19 cellular contexts compared by ENCODE assay signal in genomic region chr7:37320840-37321468, GRCh38.
DNase-seq lines count a peak whose midpoint lies in the region; ATAC-seq and TF ChIP-seq lines count a peak whose summit lies in the region.
"Had no signal": no experiment of that assay in that cellular context is flagged by ENCODE, and none has a peak within 500 bp of the region (broad histone marks: within the 10 kb centered on the region; RNA-seq: fewer than 3 reads in every experiment).

No MANE protein-coding gene starts in this region.

- H3K4me1 Mint-ChIP-seq in MCF 10A (ENCODE audit: insufficient read depth, unreplicated experiment) = peaks cover 7% of the 10 kb centered on the region
- H3K4me1 Mint-ChIP-seq in activated CD4-positive, alpha-beta memory T cell treated with anti-CD3 and anti-CD28 coated beads, Interleukin-2, amount 10 ng/mL, durations not matched to agents 7 days and 5 days = peaks cover 17% of the 10 kb centered on the region
- H3K4me1 Mint-ChIP-seq: mesothelial cell of epicardium had no signal

- no peak overlapping the region for H3K4me3 Mint-ChIP-seq in MCF 10A (ENCODE audit: unreplicated experiment)
- no peak overlapping the region for H3K4me3 Mint-ChIP-seq in activated CD4-positive, alpha-beta memory T cell treated with anti-CD3 and anti-CD28 coated beads, Interleukin-2, amount 10 ng/mL, durations not matched to agents 7 days and 5 days
- H3K4me3 Mint-ChIP-seq: activated naive CD8-positive, alpha-beta T cell; CD4-positive, CD25-positive, alpha-beta regulatory T cell; mesothelial cell of epicardium; neural crest cell had no signal

- H3K4me1 ChIP-seq in breast epithelium = no peaks in the 10 kb centered on the region
- H3K4me1 ChIP-seq: HAP-1 had no signal

- H3K27me3 Mint-ChIP-seq in MCF 10A (ENCODE audit: insufficient read depth, unreplicated experiment) = no peaks in the 10 kb centered on the region
- no peaks in the 10 kb centered on the region for H3K27me3 Mint-ChIP-seq in activated CD4-positive, alpha-beta memory T cell treated with anti-CD3 and anti-CD28 coated beads, Interleukin-2, amount 10 ng/mL, durations not matched to agents 7 days and 5 days
- H3K27me3 Mint-ChIP-seq: activated naive CD8-positive, alpha-beta T cell; CD4-positive, CD25-positive, alpha-beta regulatory T cell had no signal

- BruUV-seq in MCF 10A (replicated peaks; lab: Mats Ljungman, UMichigan) = no TSS peak

- TF ChIP-seq CTCF in MCF 10A (IDR thresholded peaks at IDR 0.05; ENCODE audit: unreplicated experiment) = no peak
- no peak for TF ChIP-seq CTCF in breast epithelium (IDR thresholded peaks at IDR 0.05)
- TF ChIP-seq CTCF in lower leg skin (IDR thresholded peaks at IDR 0.05) = no peak

- DNase-seq in MCF 10A (ENCODE audit: unreplicated experiment) = peak; percentile 81
- no peak for DNase-seq in breast epithelium (ENCODE audit: low spot score in 2 of 2)
- DNase-seq in SK-N-DZ (ENCODE audit: low spot score) = peak; percentile 39
- peak; percentile 3 for DNase-seq in iris pigment epithelial cell (ENCODE audit: low read depth)
- no peak for DNase-seq in lower leg skin (ENCODE audit: low spot score in 2 of 2)
- no peak for DNase-seq in activated CD4-positive, alpha-beta memory T cell treated with anti-CD3 and anti-CD28 coated beads, Interleukin-2, amount 10 ng/mL, durations not matched to agents 7 days and 5 days
- no peak for DNase-seq in stimulated activated CD4-positive, alpha-beta T cell treated with anti-CD3 and anti-CD28 coated beads, Interleukin-2, amount 100 ng/mL, for 48 hours
- DNase-seq: activated CD4-positive, alpha-beta T cell treated with anti-CD3 and anti-CD28 coated beads, Interleukin-2, amount 50 U/mL, for 48 hours; activated T-cell treated with anti-CD3 and anti-CD28 coated beads, Interleukin-2, amount 50 U/mL, for 48 hours; CD4-positive, CD25-positive, alpha-beta regulatory T cell; esophagus squamous epithelium; NCI-H1694 treated with DMSO at 0.1 percent for 48 hours; stimulated activated naive CD4-positive, alpha-beta T cell treated with Interleukin-2 at 50 U/mL for 16 hours had no signal

- no peaks in the 10 kb centered on the region for H3K36me3 Mint-ChIP-seq in MCF 10A (ENCODE audit: insufficient read depth, unreplicated experiment)
- peaks cover 42% of the 10 kb centered on the region for H3K36me3 Mint-ChIP-seq in activated CD4-positive, alpha-beta memory T cell treated with anti-CD3 and anti-CD28 coated beads, Interleukin-2, amount 10 ng/mL, durations not matched to agents 7 days and 5 days (ENCODE audit: low read depth)
- H3K36me3 Mint-ChIP-seq: mesothelial cell of epicardium had no signal

- TF ChIP-seq POLR2A in breast epithelium (IDR thresholded peaks at IDR 0.05) = no peak
- TF ChIP-seq POLR2A in lower leg skin (IDR thresholded peaks at IDR 0.05) = no peak

- intact Hi-C loops in MCF 10A (cut with micrococcal nuclease) (loop anchor here (1.0 kb wide), 1 partner anchor 174 kb away; no protein-coding TSS in a partner anchor), breast epithelium (cut with DNase I; ENCODE audit: low total_unique reads) (no loop called here), lower leg skin (cut with DNase I; ENCODE audit: low total_unique reads) (no loop called here)

- POLR2A ChIA-PET in MCF 10A (lab: Yijun Ruan, JAX) = interaction anchor here (0.7 to 1.0 kb wide), 4 partner anchors 19 to 59 kb away, joined by 3 to 5 read pairs (median 3); no protein-coding TSS in a partner anchor
- POLR2A ChIA-PET in activated CD4-positive, alpha-beta memory T cell treated with anti-CD3 and anti-CD28 coated beads, Interleukin-2, amount 10 ng/mL, durations not matched to agents 7 days and 5 days (lab: Charles Lee) = interaction anchor here (1.1 kb wide), 1 partner anchor 13 kb away, joined by 3 read pairs; no protein-coding TSS in a partner anchor

- no peak overlapping the region for H3K4me3 ChIP-seq in breast epithelium
- no peak overlapping the region for H3K4me3 ChIP-seq in lower leg skin (ENCODE audit: low read depth, poor library complexity, severe bottlenecking)
- H3K4me3 ChIP-seq: cardiac muscle cell, esophagus squamous epithelium, HAP-1 had no signal

- CTCF ChIA-PET in MCF 10A (lab: Yijun Ruan, JAX) = interaction anchor here (0.6 to 1.0 kb wide), 2 partner anchors 107 to 115 kb away, joined by 3 to 4 read pairs; no protein-coding TSS in a partner anchor
- CTCF ChIA-PET in activated CD4-positive, alpha-beta memory T cell treated with anti-CD3 and anti-CD28 coated beads, Interleukin-2, amount 10 ng/mL, durations not matched to agents 7 days and 5 days (lab: Charles Lee) = interaction anchor here (0.7 kb wide), 1 partner anchor 74 kb away, joined by 3 read pairs; no protein-coding TSS in a partner anchor

- H3K9me3 ChIP-seq in breast epithelium = no peaks in the 10 kb centered on the region
- H3K9me3 ChIP-seq: esophagus squamous epithelium, HAP-1 had no signal

- H3K27ac Mint-ChIP-seq in MCF 10A (ENCODE audit: low read depth, unreplicated experiment) = no peak overlapping the region
- H3K27ac Mint-ChIP-seq in activated CD4-positive, alpha-beta memory T cell treated with anti-CD3 and anti-CD28 coated beads, Interleukin-2, amount 10 ng/mL, durations not matched to agents 7 days and 5 days = no peak overlapping the region
- H3K27ac Mint-ChIP-seq: activated naive CD8-positive, alpha-beta T cell; CD4-positive, CD25-positive, alpha-beta regulatory T cell; mesothelial cell of epicardium had no signal

- H3K36me3 ChIP-seq in breast epithelium = no peaks in the 10 kb centered on the region
- H3K36me3 ChIP-seq: cardiac muscle cell, esophagus squamous epithelium, HAP-1 had no signal

- no peak overlapping the region for H3K27ac ChIP-seq in breast epithelium
- H3K27ac ChIP-seq: cardiac muscle cell, esophagus squamous epithelium had no signal

- ATAC-seq in HG03432 (IDR thresholded peaks at IDR 0.05; ENCODE audit: unreplicated experiment) = no peak

- H3K9me3 Mint-ChIP-seq in MCF 10A (ENCODE audit: unreplicated experiment) = no peaks in the 10 kb centered on the region
- no peaks in the 10 kb centered on the region for H3K9me3 Mint-ChIP-seq in activated CD4-positive, alpha-beta memory T cell treated with anti-CD3 and anti-CD28 coated beads, Interleukin-2, amount 10 ng/mL, durations not matched to agents 7 days and 5 days

- no peaks in the 10 kb centered on the region for H3K27me3 ChIP-seq in breast epithelium
- H3K27me3 ChIP-seq: cardiac muscle cell, esophagus squamous epithelium had no signal

- WGBS in lower leg skin, 2 donors = 89 to 90% methylated on average over 10 of the region's 10 CpGs

Comparison
In these comparisons a context has a peak if more than half of its experiments do, and no peak if none do; other contexts are left out.
1. DNase-seq: peak in MCF 10A (single experiment), SK-N-DZ (single experiment) and iris pigment epithelial cell (single experiment); none in breast epithelium (0 of 2), lower leg skin (0 of 2), activated CD4-positive, alpha-beta memory T cell treated with anti-CD3 and anti-CD28 coated beads, Interleukin-2, amount 10 ng/mL, durations not matched to agents 7 days and 5 days (single experiment) and stimulated activated CD4-positive, alpha-beta T cell treated with anti-CD3 and anti-CD28 coated beads, Interleukin-2, amount 100 ng/mL, for 48 hours (0 of 2).